13 cellular contexts compared by ENCODE assay signal in the genomic region with DNA sequence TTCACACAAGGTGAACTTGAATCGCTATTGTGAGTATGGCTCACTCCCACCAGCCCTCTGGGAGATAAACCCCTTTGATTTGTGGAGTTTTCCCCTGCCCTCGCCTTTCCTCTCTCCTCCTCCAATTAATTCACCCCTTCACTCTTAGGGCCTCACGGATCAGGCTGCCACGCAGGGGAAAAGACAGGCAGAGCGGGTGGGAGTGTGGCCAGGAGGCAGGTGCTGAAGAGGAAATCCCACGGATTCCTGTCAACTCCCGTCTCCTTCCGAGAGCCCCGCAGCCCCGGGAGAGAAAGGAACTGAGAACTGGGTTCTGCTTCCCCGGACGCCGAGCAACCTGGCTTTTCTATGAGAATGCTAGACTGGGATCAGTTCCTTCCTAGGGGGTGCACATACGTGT.
DNase-seq lines count a peak whose midpoint lies in the region; ATAC-seq and TF ChIP-seq lines count a peak whose summit lies in the region.
"Had no signal": no experiment of that assay in that cellular context is flagged by ENCODE, and none has a peak within 500 bp of the region (broad histone marks: within the 10 kb centered on the region; RNA-seq: fewer than 3 reads in every experiment).

No MANE protein-coding gene starts in this region.

- no peak overlapping the region for H3K27ac ChIP-seq in BLaER1 treated with 17β-estradiol and CSF1 and Interleukin-3, amounts not matched to agents 10 nM and 100 nM
- no peak overlapping the region for H3K27ac ChIP-seq in esophagus squamous epithelium
- H3K27ac ChIP-seq in trophoblast cell (ENCODE audit: low read depth, low read length) = no peak overlapping the region
- H3K27ac ChIP-seq: HL-60, right atrium auricular region had no signal

- peak; percentile 74 for DNase-seq in NCI-H2227 treated with DMSO at 0.1 percent for 48 hours (lab: John Stamatoyannopoulos, UW)
- DNase-seq in esophagus squamous epithelium (lab: John Stamatoyannopoulos, UW) = no peak
- DNase-seq in omental fat pad (ENCODE audit: low spot score) = no peak
- DNase-seq in NCI-H510A (lab: John Stamatoyannopoulos, UW) = no peak
- no peak for DNase-seq in activated naive CD4-positive, alpha-beta T cell (lab: John Stamatoyannopoulos, UW)
- DNase-seq in RKO (ENCODE audit: low spot score) = no peak
- no peak for DNase-seq in trophoblast cell
- DNase-seq: activated CD4-positive, alpha-beta T cell treated with anti-CD3 and anti-CD28 coated beads, Interleukin-2, amount 10 ng/mL, durations not matched to agents 24 days and 14 days; effector memory CD8-positive, alpha-beta T cell; GOT3 had no signal

- H3K79me2 ChIP-seq in trophoblast cell (ENCODE audit: control insufficient read depth, insufficient read depth, low read length, poor library complexity) = no peaks in the 10 kb centered on the region

- H4K91ac ChIP-seq in trophoblast cell (ENCODE audit: low read depth, low read length) = no peak overlapping the region

- H3K27me3 ChIP-seq in BLaER1 treated with 17β-estradiol and CSF1 and Interleukin-3, amounts not matched to agents 10 nM and 100 nM = peaks cover 0 to 8% (median 0%) of the 10 kb centered on the region in 11 experiments; a peak in 2 of 22 replicates
- peaks cover 0 to 60% (median 0%) of the 10 kb centered on the region in 4 donors for H3K27me3 ChIP-seq in esophagus squamous epithelium
- no peaks in the 10 kb centered on the region for H3K27me3 ChIP-seq in trophoblast cell (ENCODE audit: insufficient read depth, low read length)
- H3K27me3 ChIP-seq: right atrium auricular region had no signal

- no peak overlapping the region for H3K14ac ChIP-seq in trophoblast cell (ENCODE audit: low read length)

- H3K9me3 ChIP-seq in BLaER1 treated with 17β-estradiol and CSF1 and Interleukin-3, amounts not matched to agents 10 nM and 100 nM (replicated peaks in 1 of 11) = peaks cover 0 to 19% (median 2%) of the 10 kb centered on the region in 11 experiments; a peak in 14 of 22 replicates
- H3K9me3 ChIP-seq in esophagus squamous epithelium (no peaks in the 10 kb centered on the region), trophoblast cell (ENCODE audit: insufficient read depth, low read depth, low read length) (no peaks in the 10 kb centered on the region)
- H3K9me3 ChIP-seq: right atrium auricular region had no signal

- 1 to 24% methylated on average over 8 to 9 of the region's 14 CpGs for WGBS in esophagus squamous epithelium, 2 donors
- WGBS in trophoblast cell (ENCODE audit: extremely low coverage, insufficient coverage, insufficient read length) = no CpG with 5 or more reads among the region's 14 CpGs

- H3K18ac ChIP-seq in trophoblast cell (ENCODE audit: low read length) = no peak overlapping the region

- no peak overlapping the region for H2BK5ac ChIP-seq in trophoblast cell (ENCODE audit: low read depth, low read length, poor library complexity)

- no peak overlapping the region for H2AFZ ChIP-seq in trophoblast cell (ENCODE audit: insufficient read depth, low read length, poor library complexity)

- intact Hi-C loops in esophagus squamous epithelium (cut with DNase I) = no loop called here

- H3K36me3 ChIP-seq in BLaER1 treated with 17β-estradiol and CSF1 and Interleukin-3, amounts not matched to agents 10 nM and 100 nM = no peaks in the 10 kb centered on the region
- no peaks in the 10 kb centered on the region for H3K36me3 ChIP-seq in esophagus squamous epithelium
- no peaks in the 10 kb centered on the region for H3K36me3 ChIP-seq in trophoblast cell (ENCODE audit: control insufficient read depth in 1 of 2, insufficient read depth in 2 of 2, low read length in 2 of 2)
- H3K36me3 ChIP-seq: right atrium auricular region had no signal

- no peak overlapping the region for H2AK5ac ChIP-seq in trophoblast cell (ENCODE audit: low read length)

- H3K23ac ChIP-seq in trophoblast cell (ENCODE audit: low read length) = no peak overlapping the region

- H3K4me3 ChIP-seq in BLaER1 treated with 17β-estradiol and CSF1 and Interleukin-3, amounts not matched to agents 10 nM and 100 nM = no peak overlapping the region
- H3K4me3 ChIP-seq in esophagus squamous epithelium (peak overlapping the region; percentile 9 to 57 (median 24)), trophoblast cell (ENCODE audit: low read depth, low read length) (no peak overlapping the region)
- H3K4me3 ChIP-seq: right atrium auricular region had no signal

- H3K4ac ChIP-seq in trophoblast cell (ENCODE audit: low read depth, low read length) = no peak overlapping the region

- H2BK12ac ChIP-seq in trophoblast cell (ENCODE audit: low read length) = no peak overlapping the region

- H2BK120ac ChIP-seq in trophoblast cell (ENCODE audit: insufficient read depth, low read length, poor library complexity) = no peak overlapping the region

- no peaks in the 10 kb centered on the region for H4K20me1 ChIP-seq in BLaER1 treated with 17β-estradiol and CSF1 and Interleukin-3, amounts not matched to agents 10 nM and 100 nM

- no peak overlapping the region for H3K9ac ChIP-seq in BLaER1 treated with 17β-estradiol and CSF1 and Interleukin-3, amounts not matched to agents 10 nM and 100 nM
- H3K9ac ChIP-seq in trophoblast cell (ENCODE audit: low read length) = no peak overlapping the region

- ATAC-seq in omental fat pad (ENCODE audit: low FRiP score) = peak; percentile 38
- ATAC-seq: effector memory CD8-positive, alpha-beta T cell had no signal

- H3K4me2 ChIP-seq in BLaER1 treated with 17β-estradiol and CSF1 and Interleukin-3, amounts not matched to agents 10 nM and 100 nM = peak overlapping the region in 6 of 11 experiments; percentile 7 to 53 (median 40); a peak in 12 of 22 replicates
- no peak overlapping the region for H3K4me2 ChIP-seq in trophoblast cell (ENCODE audit: low read length)

- H4K12ac ChIP-seq in trophoblast cell (ENCODE audit: low read depth, low read length) = no peak overlapping the region

- H3K4me1 ChIP-seq in BLaER1 treated with 17β-estradiol and CSF1 and Interleukin-3, amounts not matched to agents 10 nM and 100 nM = peaks cover 0 to 52% (median 24%) of the 10 kb centered on the region in 10 experiments; a peak in 14 of 20 replicates
- H3K4me1 ChIP-seq in esophagus squamous epithelium (peaks cover 0 to 22% (median 7%) of the 10 kb centered on the region in 3 donors), trophoblast cell (ENCODE audit: control insufficient read depth in 1 of 2, insufficient read depth in 2 of 2, low read length in 2 of 2) (no peaks in the 10 kb centered on the region)
- H3K4me1 ChIP-seq: right atrium auricular region had no signal

- no peak for TF ChIP-seq CTCF in esophagus squamous epithelium (IDR thresholded peaks at IDR 0.05)
- no peak for TF ChIP-seq CTCF in omental fat pad (IDR thresholded peaks at IDR 0.05)

- no peaks in the 10 kb centered on the region for H3K79me1 ChIP-seq in trophoblast cell (ENCODE audit: low read length)

- H4K8ac ChIP-seq in trophoblast cell (ENCODE audit: low read depth, low read length) = no peak overlapping the region

- TF ChIP-seq POLR2A in esophagus squamous epithelium (IDR thresholded peaks at IDR 0.05) = no peak

Comparison
In these comparisons a context has a peak if more than half of its experiments do, and no peak if none do; other contexts are left out.
1. H3K4me3 ChIP-seq: peak in esophagus squamous epithelium (4 of 4); none in BLaER1 treated with 17β-estradiol and CSF1 and Interleukin-3, amounts not matched to agents 10 nM and 100 nM (0 of 10) and trophoblast cell (single experiment).